Comparison of ENCODE assay signal across 12 cellular contexts in genomic region chr11:74492084-74492483, GRCh38. TPM values are rescaled to one million over a fixed set of nuclear protein-coding genes. Genes with fewer than 3 reads are reported as not detected.
A peak's percentile ranks its signal among the peaks of the same experiment; 100 is the strongest.
DNase-seq lines count a peak whose midpoint lies in the region; ATAC-seq and TF ChIP-seq lines count a peak whose summit lies in the region.
"Had no signal": no experiment of that assay in that cellular context is flagged by ENCODE, and none has a peak within 500 bp of the region (broad histone marks: within the 10 kb centered on the region; RNA-seq: fewer than 3 reads in every experiment).

No MANE protein-coding gene starts in this region.

- no peaks in the 10 kb centered on the region for H3K4me1 ChIP-seq in breast epithelium
- H3K4me1 ChIP-seq in SJCRH30: peaks cover 7% of the 10 kb centered on the region
- H3K4me1 ChIP-seq in foreskin keratinocyte: no peaks in the 10 kb centered on the region
- peaks cover 0 to 16% (median 8%) of the 10 kb centered on the region in 4 donors for H3K4me1 ChIP-seq in tibial artery

- H3K9me3 Mint-ChIP-seq in MCF 10A (ENCODE audit: unreplicated experiment): no peaks in the 10 kb centered on the region

- ATAC-seq in foreskin keratinocyte: no peak

- TF ChIP-seq POLR2A in breast epithelium (IDR thresholded peaks at IDR 0.05): no peak

- H3K9me3 ChIP-seq in breast epithelium (no peaks in the 10 kb centered on the region), SJCRH30 (replicated peaks) (no peaks in the 10 kb centered on the region; the same call in 1 of the 2 replicates), tibial artery (no peaks in the 10 kb centered on the region)
- H3K9me3 ChIP-seq: esophagus squamous epithelium had no signal

- H3K36me3 Mint-ChIP-seq in MCF 10A (ENCODE audit: insufficient read depth, unreplicated experiment): no peaks in the 10 kb centered on the region

- peaks cover 11% of the 10 kb centered on the region for H3K4me1 Mint-ChIP-seq in MCF 10A (ENCODE audit: insufficient read depth, unreplicated experiment)

- H3K4me3 ChIP-seq in breast epithelium: no peak overlapping the region
- H3K4me3 ChIP-seq in SJCRH30: peak overlapping the region; percentile 93
- no peak overlapping the region for H3K4me3 ChIP-seq in tibial artery

- no peaks in the 10 kb centered on the region for H3K36me3 ChIP-seq in breast epithelium
- H3K36me3 ChIP-seq in SJCRH30: no peaks in the 10 kb centered on the region
- H3K36me3 ChIP-seq in tibial artery: peaks cover 0 to 12% (median 0%) of the 10 kb centered on the region in 3 donors

- no peaks in the 10 kb centered on the region for H3K27me3 Mint-ChIP-seq in MCF 10A (ENCODE audit: insufficient read depth, unreplicated experiment)

- peak overlapping the region; percentile 19 for H3K27ac Mint-ChIP-seq in MCF 10A (ENCODE audit: low read depth, unreplicated experiment)

- intact Hi-C loops in MCF 10A (cut with micrococcal nuclease) (no loop called here), breast epithelium (cut with DNase I; ENCODE audit: low total_unique reads) (no loop called here), tibial artery (cut with DNase I; ENCODE audit: low total_unique reads) (no loop called here)

- TF ChIP-seq CTCF in MCF 10A (IDR thresholded peaks at IDR 0.05; ENCODE audit: unreplicated experiment): no peak
- TF ChIP-seq CTCF in breast epithelium (IDR thresholded peaks at IDR 0.05): no peak
- no peak for TF ChIP-seq CTCF in foreskin keratinocyte (conservative IDR thresholded peaks at IDR 0.05)
- no peak for TF ChIP-seq CTCF in tibial artery (IDR thresholded peaks at IDR 0.05)

- DNase-seq in MCF 10A (ENCODE audit: unreplicated experiment) (no peak), breast epithelium (ENCODE audit: low spot score in 2 of 2) (no peak), SJCRH30 (peak; percentile 22 to 34), foreskin keratinocyte (no peak), tibial artery (no peak), NCI-H345 treated with DMSO at 0.1 percent for 48 hours (lab: John Stamatoyannopoulos, UW; ENCODE audit: unreplicated experiment) (no peak), GOT3 (lab: John Stamatoyannopoulos, UW) (no peak), ureter (ENCODE audit: low spot score) (no peak)
- DNase-seq: COR-L47, esophagus squamous epithelium, NCI-H2029 treated with DMSO at 0.1 percent for 48 hours had no signal

- H3K27me3 ChIP-seq in breast epithelium: no peaks in the 10 kb centered on the region
- H3K27me3 ChIP-seq in SJCRH30: no peaks in the 10 kb centered on the region
- no peaks in the 10 kb centered on the region for H3K27me3 ChIP-seq in foreskin keratinocyte
- H3K27me3 ChIP-seq in tibial artery: no peaks in the 10 kb centered on the region
- H3K27me3 ChIP-seq: esophagus squamous epithelium had no signal

- CTCF ChIA-PET in MCF 10A (lab: Yijun Ruan, JAX): interaction anchor here (0.7 kb wide), 2 partner anchors 209 to 1849 kb away, joined by 3 to 4 read pairs; no protein-coding TSS in a partner anchor

- H3K4me3 Mint-ChIP-seq in MCF 10A (ENCODE audit: unreplicated experiment): peak overlapping the region; percentile 82

- no peak overlapping the region for H3K27ac ChIP-seq in breast epithelium
- peak overlapping the region; percentile 86 for H3K27ac ChIP-seq in SJCRH30
- H3K27ac ChIP-seq in foreskin keratinocyte: peak overlapping the region; percentile 29
- H3K27ac ChIP-seq in tibial artery: peak overlapping the region; percentile 97 to 99

- POLR2A ChIA-PET in MCF 10A (lab: Yijun Ruan, JAX): interaction anchor here (3.1 kb wide), 1 partner anchor 78 kb away, joined by 23 read pairs; no protein-coding TSS in a partner anchor

- TSS peak; percentile 29 for BruUV-seq in MCF 10A (replicated peaks; lab: Mats Ljungman, UMichigan)

RNA-seq across cellular contexts. Expression of gene LIPT2, which starts 1.4 kb away (rescaled TPM):
- 3.0 and 7.9 TPM in 2 replicates for total RNA-seq in MCF 10A (2022)
- total RNA-seq in breast epithelium: 10 to 100 TPM in 1 of 3 donors, 1 to 10 TPM in 2; 2.0 to 13.5 (median 9.8) TPM
- 2.6 and 5.1 TPM in 2 replicates for total RNA-seq in SJCRH30 (2014; rRNA removed; shearing (Covaris generic))
- 1.7 and 1.9 TPM in 2 replicates for total RNA-seq in foreskin keratinocyte
- 1.6 and 1.7 TPM in 2 replicates for polyA plus RNA-seq in foreskin keratinocyte
- 7.4 TPM for total RNA-seq in ureter

RNA-seq across cellular contexts. Expression of gene KCNE3, which starts 24.7 kb away (rescaled TPM):
- total RNA-seq in MCF 10A (2022) (not detected in 2 replicates), breast epithelium (10 to 100 TPM in 1 of 3 donors, 1 to 10 TPM in 2; 3.6 to 15.8 (median 4.7) TPM), foreskin keratinocyte (0.07 TPM in 2 replicates), ureter (5.9 TPM)
- not detected in 2 replicates for total RNA-seq in SJCRH30 (2014; rRNA removed; shearing (Covaris generic))
- polyA plus RNA-seq in foreskin keratinocyte: 0.01 TPM in 1 of 2 replicates, not detected in the other
- total RNA-seq: T-helper 1 cell treated with Interleukin-12 subunit alpha and Interleukin-12 subunit beta and Interleukin-4 antibody, amounts not matched to agents 30 ng/mL and 1 ng/mL, for 36 hours had no signal

Comparison
In these comparisons a context has a peak if more than half of its experiments do, and no peak if none do; other contexts are left out.
1. DNase-seq: peak in SJCRH30 (2 of 2); none in MCF 10A (single experiment), breast epithelium (0 of 2), foreskin keratinocyte (0 of 2), tibial artery (0 of 2), NCI-H345 treated with DMSO at 0.1 percent for 48 hours (single experiment), GOT3 (single experiment) and ureter (single experiment).
2. H3K27ac ChIP-seq: peak in SJCRH30 (single experiment), foreskin keratinocyte (single experiment) and tibial artery (2 of 2); none in breast epithelium (0 of 2).